In the genomic region with DNA sequence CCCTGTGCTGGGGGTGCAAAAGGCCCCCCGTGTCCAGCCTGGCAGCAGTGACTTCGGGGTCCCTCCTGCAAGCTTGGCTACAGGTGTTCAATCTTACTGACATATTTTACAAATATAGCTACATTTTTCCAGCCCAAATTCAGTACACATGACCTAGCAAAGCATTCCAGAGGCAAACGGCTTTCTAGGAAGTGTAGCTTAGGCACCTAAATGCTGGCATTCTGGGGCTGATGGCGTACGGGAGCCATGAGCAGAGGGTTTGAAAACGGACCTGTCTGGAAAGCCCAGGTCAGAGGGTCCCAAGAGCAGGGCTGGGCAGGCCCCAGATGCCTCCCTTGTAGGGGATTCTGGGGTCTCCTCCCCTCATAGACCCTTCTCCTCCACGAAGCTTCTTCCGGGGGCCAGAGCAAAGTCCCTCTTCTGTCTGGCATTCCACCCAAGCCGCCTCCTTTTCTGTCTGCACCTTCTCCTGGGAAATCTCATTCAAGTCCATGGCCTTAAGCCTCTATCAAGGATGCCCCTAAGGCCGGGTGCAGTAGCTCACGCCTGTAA, we compare ENCODE assay signal across 1 cellular context.
TF ChIP-seq lines count a peak whose summit lies in the region.

No MANE protein-coding gene starts in this region.

TF ChIP-seq in K562, 482 proteins besides CTCF, POLR2A, EP300 and RAD21:
- no peak for TF ChIP-seq U2AF1 (optimal IDR thresholded peaks at IDR 0.05; ENCODE audit: low read depth, low read length)
